18 cellular contexts compared by ENCODE assay signal in the genomic region with DNA sequence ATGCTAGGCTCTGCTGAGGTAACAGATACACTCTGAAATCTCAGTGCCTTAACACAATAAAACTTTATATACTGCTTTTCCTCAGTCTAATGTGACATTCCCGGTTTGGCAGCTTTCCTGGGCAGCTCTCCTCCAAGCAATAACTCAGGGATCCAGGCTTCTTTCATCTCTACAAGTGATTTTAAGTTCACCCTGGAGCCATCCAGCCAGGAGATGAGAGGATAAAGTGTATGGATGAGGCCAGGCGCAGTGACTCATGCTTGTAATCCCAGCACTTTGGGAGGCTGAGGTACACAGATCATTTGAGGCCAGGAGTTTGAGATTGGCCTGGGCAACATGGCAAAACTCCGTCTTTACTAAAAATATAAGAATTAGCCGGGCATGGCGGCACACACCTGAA.
"Had no signal": no experiment of that assay in that cellular context is flagged by ENCODE, and none has a peak within 500 bp of the region (broad histone marks: within the 10 kb centered on the region; RNA-seq: fewer than 3 reads in every experiment).

No MANE protein-coding gene starts in this region.

- DNase-seq: colonic mucosa; cortex of kidney; effector CD8-positive, alpha-beta T cell; effector memory CD8-positive, alpha-beta T cell; foreskin keratinocyte; heart left ventricle; hypothalamus; immature natural killer cell; left cardiac atrium; left lung; left ventricle myocardium superior; lower lobe of right lung; mesenchymal stem cell; mucosa of descending colon; naive B cell had no signal

- H3K4me1 ChIP-seq: colonic mucosa, esophagus muscularis mucosa, foreskin keratinocyte, gastroesophageal sphincter, heart left ventricle, left lung, lower lobe of right lung had no signal

- H3K4me3 ChIP-seq: colonic mucosa, esophagus muscularis mucosa, gastroesophageal sphincter, heart left ventricle, hepatocyte, left lung, lower lobe of right lung, mucosa of descending colon had no signal

- H3K9me3 ChIP-seq: colonic mucosa, esophagus muscularis mucosa, gastroesophageal sphincter, heart left ventricle, left lung, lower lobe of right lung, mucosa of descending colon had no signal

- H3K27ac ChIP-seq: colonic mucosa, esophagus muscularis mucosa, foreskin keratinocyte, gastroesophageal sphincter, heart left ventricle, hepatocyte, left lung, lower lobe of right lung had no signal

- H3K27me3 ChIP-seq: colonic mucosa, esophagus muscularis mucosa, hepatocyte had no signal

- H3K36me3 ChIP-seq: colonic mucosa, esophagus muscularis mucosa, gastroesophageal sphincter, heart left ventricle, left lung, lower lobe of right lung had no signal
